ENCODE assay signal across 19 cellular contexts in the genomic region with DNA sequence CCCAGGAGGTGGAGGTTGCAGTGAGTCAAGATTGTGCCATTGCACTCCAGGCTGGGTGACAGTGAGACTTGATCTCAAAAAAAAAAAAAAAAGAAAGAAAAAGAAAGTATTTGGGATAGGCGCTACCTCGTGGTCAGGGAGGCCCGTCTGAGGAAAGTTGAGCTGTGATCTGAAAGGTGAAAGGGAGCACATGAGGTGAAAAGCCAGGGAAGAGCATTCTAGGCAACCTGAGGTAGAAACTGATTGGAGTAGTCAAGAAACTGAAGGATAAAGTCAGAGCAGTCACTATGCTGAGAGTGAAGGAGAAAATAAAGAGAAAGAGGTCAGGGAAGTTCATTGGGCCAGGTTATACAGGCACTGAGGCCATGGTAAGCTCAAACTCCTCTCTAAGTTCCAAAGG. TPM values are rescaled to one million over a fixed set of nuclear protein-coding genes. Genes with fewer than 3 reads are reported as not detected.
A peak's percentile ranks its signal among the peaks of the same experiment; 100 is the strongest.
DNase-seq lines count a peak whose midpoint lies in the region; ATAC-seq and TF ChIP-seq lines count a peak whose summit lies in the region.
"Had no signal": no experiment of that assay in that cellular context is flagged by ENCODE, and none has a peak within 500 bp of the region (broad histone marks: within the 10 kb centered on the region; RNA-seq: fewer than 3 reads in every experiment).

No MANE protein-coding gene starts in this region.

- H3K27ac ChIP-seq in HEK293 (ENCODE audit: extremely low read depth, low read depth, low read length) = no peak overlapping the region
- H3K27ac ChIP-seq: GM23248 had no signal

- no peaks in the 10 kb centered on the region for H3K9me3 ChIP-seq in HEK293 (ENCODE audit: control insufficient read depth, insufficient read depth, low read depth, low read length)

- peak overlapping the region; percentile 45 for H3K27ac Mint-ChIP-seq in activated naive CD4-positive, alpha-beta T cell treated with anti-CD3 and anti-CD28 coated beads, Interleukin-2, amount 10 ng/mL, durations not matched to agents 7 days and 5 days
- peak overlapping the region in 1 of 2 donors; percentile 61 for H3K27ac Mint-ChIP-seq in activated naive CD4-positive, alpha-beta T cell treated with anti-CD3 and anti-CD28 coated beads, Interleukin-2, amount 50 U/mL, for 72 hours
- peak overlapping the region; percentile 13 for H3K27ac Mint-ChIP-seq in dendritic cell treated with granulocyte-macrophage colony-stimulating factor and Interleukin-4, amounts not matched to agents 40 ng/mL and 50 ng/mL, for 4 days
- peak overlapping the region; percentile 0 for H3K27ac Mint-ChIP-seq in stimulated activated memory B cell treated with anti-CD40 and anti-IgM and Interleukin-4, amounts not matched to agents 10 μg/mL and 1 μg/mL and 100 μg/mL, for 72 hours
- H3K27ac Mint-ChIP-seq: CD4-positive, alpha-beta T cell had no signal

- POLR2A ChIA-PET in HEK293 (lab: Yijun Ruan, JAX) = no interaction called here

- H3K27me3 Mint-ChIP-seq in activated naive CD4-positive, alpha-beta T cell treated with anti-CD3 and anti-CD28 coated beads, Interleukin-2, amount 10 ng/mL, durations not matched to agents 7 days and 5 days = no peaks in the 10 kb centered on the region
- H3K27me3 Mint-ChIP-seq in dendritic cell treated with granulocyte-macrophage colony-stimulating factor and Interleukin-4, amounts not matched to agents 40 ng/mL and 50 ng/mL, for 4 days = no peaks in the 10 kb centered on the region
- no peaks in the 10 kb centered on the region for H3K27me3 Mint-ChIP-seq in stimulated activated memory B cell treated with anti-CD40 and anti-IgM and Interleukin-4, amounts not matched to agents 10 μg/mL and 1 μg/mL and 100 μg/mL, for 72 hours
- H3K27me3 Mint-ChIP-seq: CD4-positive, alpha-beta T cell had no signal

- peaks cover 64 to 83% of the 10 kb centered on the region in 2 experiments for H3K36me3 ChIP-seq in HEK293 (ENCODE audit: control insufficient read depth in 2 of 2, insufficient read depth in 1 of 2, low read length in 2 of 2)

- no peak for DNase-seq in activated naive CD4-positive, alpha-beta T cell treated with anti-CD3 and anti-CD28 coated beads, Interleukin-2, amount 10 ng/mL, durations not matched to agents 7 days and 5 days
- no peak for DNase-seq in activated naive CD4-positive, alpha-beta T cell treated with anti-CD3 and anti-CD28 coated beads, Interleukin-2, amount 50 U/mL, for 72 hours (ENCODE audit: low spot score in 2 of 2)
- DNase-seq in NCI-H1417 treated with DMSO at 0.1 percent for 48 hours (lab: John Stamatoyannopoulos, UW) = no peak
- DNase-seq: AML-193; CD4-positive, alpha-beta T cell; GF-D8; GM23248; MV-4-11; NCI-H2107; NCI-H226; NCI-H526 treated with DMSO at 0.1 percent for 48 hours; NK-92 treated with Interleukin-12 subunit alpha and Interleukin-12 subunit beta, amount 100 ng/mL, for 24 hours; OCI-M1; RPMI8226 had no signal

- CTCF ChIA-PET in activated naive CD4-positive, alpha-beta T cell treated with anti-CD3 and anti-CD28 coated beads, Interleukin-2, amount 10 ng/mL, durations not matched to agents 7 days and 5 days (lab: Charles Lee) = no interaction called here
- CTCF ChIA-PET in HEK293 (lab: Yijun Ruan, JAX) = no interaction called here

- ATAC-seq in activated naive CD4-positive, alpha-beta T cell treated with anti-CD3 and anti-CD28 coated beads, Interleukin-2, amount 50 U/mL, for 72 hours = no peak
- no peak for ATAC-seq in stimulated activated memory B cell treated with anti-CD40 and anti-IgM and Interleukin-4, amounts not matched to agents 10 μg/mL and 1 μg/mL and 100 μg/mL, for 72 hours
- ATAC-seq in HG03460 (IDR thresholded peaks at IDR 0.05; ENCODE audit: unreplicated experiment) = no peak
- ATAC-seq: HCT116 had no signal

- intact Hi-C loops in dendritic cell treated with granulocyte-macrophage colony-stimulating factor and Interleukin-4, amounts not matched to agents 40 ng/mL and 50 ng/mL, for 4 days (cut with micrococcal nuclease) = no loop called here

- TF ChIP-seq CTCF in HEK293 (tag by site-specific recombination; IDR thresholded peaks at IDR 0.05) = no peak

- no peaks in the 10 kb centered on the region for H3K9me3 Mint-ChIP-seq in activated naive CD4-positive, alpha-beta T cell treated with anti-CD3 and anti-CD28 coated beads, Interleukin-2, amount 10 ng/mL, durations not matched to agents 7 days and 5 days
- H3K9me3 Mint-ChIP-seq in activated naive CD4-positive, alpha-beta T cell treated with anti-CD3 and anti-CD28 coated beads, Interleukin-2, amount 50 U/mL, for 72 hours = no peaks in the 10 kb centered on the region
- no peaks in the 10 kb centered on the region for H3K9me3 Mint-ChIP-seq in dendritic cell treated with granulocyte-macrophage colony-stimulating factor and Interleukin-4, amounts not matched to agents 40 ng/mL and 50 ng/mL, for 4 days
- no peaks in the 10 kb centered on the region for H3K9me3 Mint-ChIP-seq in stimulated activated memory B cell treated with anti-CD40 and anti-IgM and Interleukin-4, amounts not matched to agents 10 μg/mL and 1 μg/mL and 100 μg/mL, for 72 hours
- H3K9me3 Mint-ChIP-seq: CD4-positive, alpha-beta T cell had no signal

- no peak overlapping the region for H3K4me3 ChIP-seq in HEK293 (ENCODE audit: low read depth, low read length)
- H3K4me3 ChIP-seq: GM23248 had no signal

- no peaks in the 10 kb centered on the region for H3K4me1 ChIP-seq in HEK293 (ENCODE audit: control insufficient read depth, insufficient read depth, low read length)

- H3K4me1 Mint-ChIP-seq in activated naive CD4-positive, alpha-beta T cell treated with anti-CD3 and anti-CD28 coated beads, Interleukin-2, amount 10 ng/mL, durations not matched to agents 7 days and 5 days = peaks cover 31% of the 10 kb centered on the region
- peaks cover 9% of the 10 kb centered on the region for H3K4me1 Mint-ChIP-seq in dendritic cell treated with granulocyte-macrophage colony-stimulating factor and Interleukin-4, amounts not matched to agents 40 ng/mL and 50 ng/mL, for 4 days (ENCODE audit: low read depth)
- H3K4me1 Mint-ChIP-seq in stimulated activated memory B cell treated with anti-CD40 and anti-IgM and Interleukin-4, amounts not matched to agents 10 μg/mL and 1 μg/mL and 100 μg/mL, for 72 hours = peaks cover 15% of the 10 kb centered on the region

- H3K36me3 Mint-ChIP-seq in activated naive CD4-positive, alpha-beta T cell treated with anti-CD3 and anti-CD28 coated beads, Interleukin-2, amount 10 ng/mL, durations not matched to agents 7 days and 5 days = peaks cover 55% of the 10 kb centered on the region
- H3K36me3 Mint-ChIP-seq in activated naive CD4-positive, alpha-beta T cell treated with anti-CD3 and anti-CD28 coated beads, Interleukin-2, amount 50 U/mL, for 72 hours = peaks cover 7 to 10% of the 10 kb centered on the region in 2 donors
- peaks cover 80% of the 10 kb centered on the region for H3K36me3 Mint-ChIP-seq in dendritic cell treated with granulocyte-macrophage colony-stimulating factor and Interleukin-4, amounts not matched to agents 40 ng/mL and 50 ng/mL, for 4 days (ENCODE audit: low read depth)
- peaks cover 51% of the 10 kb centered on the region for H3K36me3 Mint-ChIP-seq in stimulated activated memory B cell treated with anti-CD40 and anti-IgM and Interleukin-4, amounts not matched to agents 10 μg/mL and 1 μg/mL and 100 μg/mL, for 72 hours

- H3K4me3 Mint-ChIP-seq in activated naive CD4-positive, alpha-beta T cell treated with anti-CD3 and anti-CD28 coated beads, Interleukin-2, amount 10 ng/mL, durations not matched to agents 7 days and 5 days = no peak overlapping the region
- H3K4me3 Mint-ChIP-seq in dendritic cell treated with granulocyte-macrophage colony-stimulating factor and Interleukin-4, amounts not matched to agents 40 ng/mL and 50 ng/mL, for 4 days = no peak overlapping the region
- H3K4me3 Mint-ChIP-seq in stimulated activated memory B cell treated with anti-CD40 and anti-IgM and Interleukin-4, amounts not matched to agents 10 μg/mL and 1 μg/mL and 100 μg/mL, for 72 hours = no peak overlapping the region
- H3K4me3 Mint-ChIP-seq: CD4-positive, alpha-beta T cell had no signal

TF ChIP-seq in HEK293, 187 proteins besides CTCF, POLR2A, EP300 and RAD21:
- TF ChIP-seq ZNF391 (tag by site-specific recombination; IDR thresholded peaks at IDR 0.05; ENCODE audit: borderline replicate concordance, low read depth) (no peak), PRDM1 (tag by site-specific recombination; IDR thresholded peaks at IDR 0.05) (peak; percentile 94)

RNA-seq across cellular contexts. Expression of a gene that starts 7.7 kb away (rescaled TPM):
- total RNA-seq in activated naive CD4-positive, alpha-beta T cell treated with anti-CD3 and anti-CD28 coated beads, Interleukin-2, amount 50 U/mL, for 72 hours = 100 to 1,000 TPM in 1 of 2 donors, 10 to 100 TPM in 1; 95.5 to 125 TPM

RNA-seq across cellular contexts. Expression of a gene that starts 48.0 kb away (rescaled TPM):
- total RNA-seq in activated naive CD4-positive, alpha-beta T cell treated with anti-CD3 and anti-CD28 coated beads, Interleukin-2, amount 50 U/mL, for 72 hours = 10 to 100 TPM; 15.0 to 27.7 TPM

RNA-seq across cellular contexts. Expression of a gene that starts 55.4 kb away (rescaled TPM):
- total RNA-seq in activated naive CD4-positive, alpha-beta T cell treated with anti-CD3 and anti-CD28 coated beads, Interleukin-2, amount 50 U/mL, for 72 hours = 10 to 100 TPM; 55.1 to 83.0 TPM
